In genomic region chr15:98751767-98752166, GRCh38 we compare ENCODE assay signal across 18 cellular contexts.
A peak's percentile ranks its signal among the peaks of the same experiment; 100 is the strongest.
DNase-seq lines count a peak whose midpoint lies in the region; ATAC-seq and TF ChIP-seq lines count a peak whose summit lies in the region.
"Had no signal": no experiment of that assay in that cellular context is flagged by ENCODE, and none has a peak within 500 bp of the region (broad histone marks: within the 10 kb centered on the region; RNA-seq: fewer than 3 reads in every experiment).

No MANE protein-coding gene starts in this region.

- TF ChIP-seq CTCF in endodermal cell (conservative IDR thresholded peaks at IDR 0.05) (no peak), OCI-LY7 (conservative IDR thresholded peaks at IDR 0.05; ENCODE audit: low read length) (no peak)

- no peaks in the 10 kb centered on the region for H3K36me3 Mint-ChIP-seq in activated naive CD8-positive, alpha-beta T cell
- H3K36me3 Mint-ChIP-seq in activated naive CD8-positive, alpha-beta T cell treated with anti-CD3 and anti-CD28 coated beads, Interleukin-2, amount 50 U/mL, for 24 hours (ENCODE audit: low read depth), result no peaks in the 10 kb centered on the region
- H3K36me3 Mint-ChIP-seq in endodermal cell (ENCODE audit: low read depth), result no peaks in the 10 kb centered on the region

- no peak overlapping the region for H4K91ac ChIP-seq in neuronal stem cell (ENCODE audit: low read depth, low read length, poor library complexity)

- DNase-seq in activated naive CD8-positive, alpha-beta T cell treated with anti-CD3 and anti-CD28 coated beads, Interleukin-2, amount 50 U/mL, for 24 hours, result no peak
- no peak for DNase-seq in endodermal cell
- DNase-seq in neuronal stem cell (ENCODE audit: low spot score), result no peak
- no peak for DNase-seq in NCI-H748 treated with DMSO at 0.1 percent for 48 hours (lab: John Stamatoyannopoulos, UW)
- DNase-seq in activated naive CD4-positive, alpha-beta T cell treated with anti-CD3 and anti-CD28 coated beads, Interleukin-2, amount 50 U/mL, for 16 hours, result no peak
- no peak for DNase-seq in NCI-H82 treated with DMSO at 0.1 percent for 48 hours (lab: John Stamatoyannopoulos, UW; ENCODE audit: unreplicated experiment)
- DNase-seq in OCI-LY7 (ENCODE audit: low spot score), result no peak
- DNase-seq: BE2C; CD4-positive, alpha-beta T cell; DMS79; NCI-H1048; NCI-H1436 treated with DMSO at 0.1 percent for 48 hours; NCI-H2029 treated with DMSO at 0.1 percent for 48 hours; SHP77 treated with DMSO at 0.1 percent for 48 hours had no signal

- ATAC-seq in activated naive CD8-positive, alpha-beta T cell treated with anti-CD3 and anti-CD28 coated beads, Interleukin-2, amount 50 U/mL, for 24 hours, result no peak
- ATAC-seq: HCT116 had no signal

- CTCF ChIA-PET in OCI-LY7 (lab: Charles Lee; ENCODE audit: unreplicated experiment), result no interaction called here

- peak overlapping the region; percentile 28 for H3K18ac ChIP-seq in neuronal stem cell (ENCODE audit: low read length)

- H3K4me1 Mint-ChIP-seq in activated naive CD8-positive, alpha-beta T cell (ENCODE audit: low read depth), result peaks cover 36% of the 10 kb centered on the region
- peaks cover 16% of the 10 kb centered on the region for H3K4me1 Mint-ChIP-seq in activated naive CD8-positive, alpha-beta T cell treated with anti-CD3 and anti-CD28 coated beads, Interleukin-2, amount 50 U/mL, for 24 hours
- peaks cover 30% of the 10 kb centered on the region for H3K4me1 Mint-ChIP-seq in endodermal cell

- H4K8ac ChIP-seq in neuronal stem cell (ENCODE audit: low read depth, low read length), result no peak overlapping the region

- H3K23ac ChIP-seq in neuronal stem cell (ENCODE audit: low read depth, low read length, poor library complexity), result no peak overlapping the region

- no peak overlapping the region for H3K14ac ChIP-seq in neuronal stem cell (ENCODE audit: low read length)

- H2BK12ac ChIP-seq in neuronal stem cell (ENCODE audit: low read length), result no peak overlapping the region

- H3K9ac ChIP-seq in endodermal cell (ENCODE audit: extremely low read depth, low read length, poor library complexity, severe bottlenecking), result no peak overlapping the region
- no peak overlapping the region for H3K9ac ChIP-seq in neuronal stem cell (ENCODE audit: low read depth, low read length, poor library complexity)
- H3K9ac ChIP-seq: KMS-11 had no signal

- H3K4me2 ChIP-seq in neuronal stem cell (ENCODE audit: insufficient read depth, low read length, poor library complexity, severe bottlenecking) (no peak overlapping the region), OCI-LY7 (ENCODE audit: low read length) (no peak overlapping the region)
- H3K4me2 ChIP-seq: KMS-11 had no signal

- no peak overlapping the region for H2AFZ ChIP-seq in neuronal stem cell (ENCODE audit: low read length)
- no peak overlapping the region for H2AFZ ChIP-seq in OCI-LY7 (ENCODE audit: low read length)

- BruUV-seq in OCI-LY7 (replicated peaks; lab: Mats Ljungman, UMichigan), result no TSS peak

- H3K4me1 ChIP-seq in endodermal cell (ENCODE audit: control insufficient read depth, insufficient read depth, low read length) (no peaks in the 10 kb centered on the region), neuronal stem cell (ENCODE audit: control insufficient read depth in 2 of 2, insufficient read depth in 1 of 2, low read depth in 1 of 2, low read length in 2 of 2) (peaks cover 7 to 10% of the 10 kb centered on the region in 2 donors), OCI-LY7 (ENCODE audit: insufficient read depth, low read length, poor library complexity, severe bottlenecking) (no peaks in the 10 kb centered on the region)

- H3K4ac ChIP-seq in neuronal stem cell (ENCODE audit: low read length), result no peak overlapping the region

- H3K27me3 ChIP-seq in endodermal cell (ENCODE audit: control insufficient read depth, insufficient read depth, low read length, poor library complexity, severe bottlenecking) (no peaks in the 10 kb centered on the region), neuronal stem cell (ENCODE audit: control insufficient read depth in 3 of 3, insufficient read depth in 3 of 3, low read depth in 1 of 3, low read length in 3 of 3) (no peaks in the 10 kb centered on the region)
- H3K27me3 ChIP-seq: BE2C had no signal

- 93 to 100% methylated on average over 1 to 3 of the region's 4 CpGs for WGBS in endodermal cell (ENCODE audit: insufficient coverage in 1 of 2, insufficient read length in 1 of 2), 2 experiments
- no CpG with 5 or more reads among the region's 4 CpGs for WGBS in neuronal stem cell (ENCODE audit: extremely low coverage in 2 of 2, insufficient read length in 2 of 2, insufficient replicate concordance in 1 of 2), 2 donors

- POLR2A ChIA-PET in OCI-LY7 (lab: Charles Lee), result interaction anchor here (0.5 to 1.1 kb wide), 5 partner anchors 11 to 306 kb away, joined by 3 to 4 read pairs (median 3); no protein-coding TSS in a partner anchor

- no peaks in the 10 kb centered on the region for H3K36me3 ChIP-seq in endodermal cell (ENCODE audit: control insufficient read depth, insufficient read depth, low read length)
- H3K36me3 ChIP-seq in neuronal stem cell (replicated peaks in 1 of 2; ENCODE audit: control insufficient read depth in 2 of 2, insufficient read depth in 2 of 2, low read length in 2 of 2), result no peaks in the 10 kb centered on the region
- H3K36me3 ChIP-seq in OCI-LY7 (ENCODE audit: insufficient read depth, low read length), result no peaks in the 10 kb centered on the region
- H3K36me3 ChIP-seq: BE2C had no signal

- H3K27ac Mint-ChIP-seq in activated naive CD8-positive, alpha-beta T cell, result peak overlapping the region; percentile 10
- no peak overlapping the region for H3K27ac Mint-ChIP-seq in activated naive CD8-positive, alpha-beta T cell treated with anti-CD3 and anti-CD28 coated beads, Interleukin-2, amount 50 U/mL, for 24 hours
- peak overlapping the region; percentile 9 for H3K27ac Mint-ChIP-seq in endodermal cell
- H3K27ac Mint-ChIP-seq: CD4-positive, alpha-beta T cell had no signal

- H3K9me3 Mint-ChIP-seq in activated naive CD8-positive, alpha-beta T cell (ENCODE audit: low read depth), result no peaks in the 10 kb centered on the region
- H3K9me3 Mint-ChIP-seq in activated naive CD8-positive, alpha-beta T cell treated with anti-CD3 and anti-CD28 coated beads, Interleukin-2, amount 50 U/mL, for 24 hours, result no peaks in the 10 kb centered on the region
- no peaks in the 10 kb centered on the region for H3K9me3 Mint-ChIP-seq in endodermal cell
- H3K9me3 Mint-ChIP-seq: CD4-positive, alpha-beta T cell had no signal

- intact Hi-C loops in OCI-LY7 (cut with micrococcal nuclease; ENCODE audit: unreplicated experiment), result no loop called here

- no peaks in the 10 kb centered on the region for H3K27me3 Mint-ChIP-seq in activated naive CD8-positive, alpha-beta T cell
- H3K27me3 Mint-ChIP-seq in activated naive CD8-positive, alpha-beta T cell treated with anti-CD3 and anti-CD28 coated beads, Interleukin-2, amount 50 U/mL, for 24 hours, result no peaks in the 10 kb centered on the region
- no peaks in the 10 kb centered on the region for H3K27me3 Mint-ChIP-seq in endodermal cell (ENCODE audit: insufficient read depth)
- H3K27me3 Mint-ChIP-seq: CD4-positive, alpha-beta T cell had no signal

- H3K4me3 ChIP-seq in endodermal cell (ENCODE audit: low read length) (no peak overlapping the region), neuronal stem cell (ENCODE audit: low read length in 2 of 2) (no peak overlapping the region), OCI-LY7 (ENCODE audit: low read depth, low read length, poor library complexity, severe bottlenecking) (no peak overlapping the region)

- H2AK5ac ChIP-seq in neuronal stem cell (ENCODE audit: low read depth, low read length), result no peak overlapping the region

- H3K27ac ChIP-seq in endodermal cell (ENCODE audit: low read depth, low read length), result no peak overlapping the region
- H3K27ac ChIP-seq in neuronal stem cell (replicated peaks; ENCODE audit: low read length), result no peak overlapping the region
- no peak overlapping the region for H3K27ac ChIP-seq in OCI-LY7 (ENCODE audit: low read depth, low read length, poor library complexity, severe bottlenecking)
- H3K27ac ChIP-seq: 22Rv1, KMS-11 had no signal

- H3K4me3 Mint-ChIP-seq in activated naive CD8-positive, alpha-beta T cell, result no peak overlapping the region
- no peak overlapping the region for H3K4me3 Mint-ChIP-seq in activated naive CD8-positive, alpha-beta T cell treated with anti-CD3 and anti-CD28 coated beads, Interleukin-2, amount 50 U/mL, for 24 hours
- no peak overlapping the region for H3K4me3 Mint-ChIP-seq in endodermal cell
- H3K4me3 Mint-ChIP-seq: CD4-positive, alpha-beta T cell had no signal

- no peak overlapping the region for H2BK5ac ChIP-seq in neuronal stem cell (ENCODE audit: low read length)

- H2BK120ac ChIP-seq in neuronal stem cell (ENCODE audit: low read depth, low read length), result no peak overlapping the region

- H3K9me3 ChIP-seq in endodermal cell (ENCODE audit: control insufficient read depth, low read length) (no peaks in the 10 kb centered on the region), neuronal stem cell (replicated peaks in 1 of 2; ENCODE audit: control insufficient read depth in 2 of 2, insufficient read depth in 1 of 2, low read depth in 1 of 2, low read length in 2 of 2) (no peaks in the 10 kb centered on the region), OCI-LY7 (ENCODE audit: low read length) (no peaks in the 10 kb centered on the region)
- H3K9me3 ChIP-seq: BE2C had no signal

- no peaks in the 10 kb centered on the region for H3K9me2 ChIP-seq in OCI-LY7 (ENCODE audit: insufficient read depth, low read length)

- no peak overlapping the region for H2BK15ac ChIP-seq in neuronal stem cell (ENCODE audit: low read length)

- H3K79me2 ChIP-seq in OCI-LY7 (ENCODE audit: insufficient read depth, low read depth, low read length), result peaks cover 2% of the 10 kb centered on the region; the same call in 1 of the 2 replicates

- peaks cover 5% of the 10 kb centered on the region for H3K79me1 ChIP-seq in neuronal stem cell (ENCODE audit: low read depth, low read length)

- H4K20me1 ChIP-seq in OCI-LY7 (ENCODE audit: insufficient read depth, low read length), result peaks cover 26% of the 10 kb centered on the region
